Comparison of ENCODE assay signal across 26 cellular contexts in genomic region chr9:27717991-27718390, GRCh38.
"Had no signal": no experiment of that assay in that cellular context is flagged by ENCODE, and none has a peak within 500 bp of the region (broad histone marks: within the 10 kb centered on the region; RNA-seq: fewer than 3 reads in every experiment).

No MANE protein-coding gene starts in this region.

- H3K4me2 ChIP-seq: smooth muscle cell had no signal

- H3K27me3 ChIP-seq: left lung, ovary, right atrium auricular region, right lobe of liver, stomach, testis, thyroid gland, transverse colon, upper lobe of right lung had no signal

- H3K4me1 ChIP-seq: left lung, lower lobe of right lung, right atrium auricular region, right lobe of liver, stomach, testis, thyroid gland, transverse colon, upper lobe of right lung had no signal

- H3K9me3 ChIP-seq: left lung, lower lobe of right lung, ovary, right atrium auricular region, right lobe of liver, stomach, testis, thyroid gland, transverse colon, upper lobe of right lung had no signal

- H3K27ac Mint-ChIP-seq: mesothelial cell of epicardium; naive B cell; natural killer cell; progenitor cell of endocrine pancreas; stimulated activated memory B cell treated with anti-CD40 and anti-IgM and Interleukin-4, amounts not matched to agents 10 μg/mL and 1 μg/mL and 100 μg/mL, for 72 hours had no signal

- ATAC-seq: left colon; left lung; lower lobe of right lung; natural killer cell; right lobe of liver; stimulated activated memory B cell treated with anti-CD40 and anti-IgM and Interleukin-4, amounts not matched to agents 10 μg/mL and 1 μg/mL and 100 μg/mL, for 72 hours; stimulated activated naive CD8-positive, alpha-beta T cell treated with anti-CD3 and anti-CD28 coated beads, Interleukin-15, Interleukin-2, amounts not matched to agents 100 U/mL and 50 U/mL, for 24 hours; upper lobe of right lung had no signal

- H3K4me1 Mint-ChIP-seq: naive B cell; natural killer cell; stimulated activated memory B cell treated with anti-CD40 and anti-IgM and Interleukin-4, amounts not matched to agents 10 μg/mL and 1 μg/mL and 100 μg/mL, for 72 hours had no signal

- H3K9me3 Mint-ChIP-seq: mesothelial cell of epicardium; naive B cell; stimulated activated memory B cell treated with anti-CD40 and anti-IgM and Interleukin-4, amounts not matched to agents 10 μg/mL and 1 μg/mL and 100 μg/mL, for 72 hours had no signal

- DNase-seq: hippocampal formation; kidney; left colon; left lung; lower lobe of right lung; mammary epithelial cell; mesendoderm; naive B cell; natural killer cell; ovary; right lobe of liver; stimulated activated CD4-positive, alpha-beta T cell treated with anti-CD3 and anti-CD28 coated beads, Interleukin-1b, Interleukin-23, amount 100 ng/mL, for 48 hours; stimulated activated CD4-positive, alpha-beta T cell treated with anti-CD3 and anti-CD28 coated beads, Interleukin-2, amount 100 ng/mL, for 48 hours; stimulated activated CD4-positive, alpha-beta T cell treated with anti-CD3 and anti-CD28 coated beads, Interleukin-4, amount 100 ng/mL, for 4 hours; stimulated activated CD8-positive, alpha-beta memory T cell treated with anti-CD3 and anti-CD28 coated beads, Interleukin-4, amount 100 ng/mL, for 48 hours; stimulated activated naive CD8-positive, alpha-beta T cell treated with anti-CD3 and anti-CD28 coated beads, Interleukin-15, Interleukin-2, amounts not matched to agents 100 U/mL and 50 U/mL, for 24 hours; stomach; testis; thyroid gland; transverse colon; upper lobe of right lung had no signal

- H3K4me3 Mint-ChIP-seq: mesothelial cell of epicardium; naive B cell; natural killer cell; stimulated activated memory B cell treated with anti-CD40 and anti-IgM and Interleukin-4, amounts not matched to agents 10 μg/mL and 1 μg/mL and 100 μg/mL, for 72 hours had no signal

- H3K27ac ChIP-seq: left lung, lower lobe of right lung, ovary, right atrium auricular region, right lobe of liver, stomach, testis, thyroid gland, transverse colon, upper lobe of right lung had no signal

- H3K4me3 ChIP-seq: left lung, lower lobe of right lung, ovary, right atrium auricular region, right lobe of liver, smooth muscle cell, stomach, testis, thyroid gland, transverse colon, upper lobe of right lung had no signal

- H3K36me3 ChIP-seq: left lung, lower lobe of right lung, ovary, right atrium auricular region, right lobe of liver, stomach, thyroid gland, transverse colon, upper lobe of right lung had no signal

- H3K36me3 Mint-ChIP-seq: mesothelial cell of epicardium; naive B cell; natural killer cell; stimulated activated memory B cell treated with anti-CD40 and anti-IgM and Interleukin-4, amounts not matched to agents 10 μg/mL and 1 μg/mL and 100 μg/mL, for 72 hours had no signal
